Comparison of ENCODE assay signal across 28 cellular contexts in genomic region chr2:2597712-2598111, GRCh38.
"Had no signal": no experiment of that assay in that cellular context is flagged by ENCODE, and none has a peak within 500 bp of the region (broad histone marks: within the 10 kb centered on the region; RNA-seq: fewer than 3 reads in every experiment).

No MANE protein-coding gene starts in this region.

- H3K36me3 Mint-ChIP-seq: stimulated activated effector memory CD8-positive, alpha-beta T cell treated with anti-CD3 and anti-CD28 coated beads, Interleukin-12 subunit alpha, Interleukin-12 subunit beta, amount 100 ng/mL, for 72 hours had no signal

- ATAC-seq: left ventricle myocardium superior; lower lobe of right lung; natural killer cell; psoas muscle; right cardiac atrium; stimulated activated effector memory CD8-positive, alpha-beta T cell treated with anti-CD3 and anti-CD28 coated beads, Interleukin-12 subunit alpha, Interleukin-12 subunit beta, amount 100 ng/mL, for 72 hours had no signal

- H3K4me1 ChIP-seq: esophagus squamous epithelium, lower lobe of right lung, psoas muscle, sigmoid colon, tibial nerve, upper lobe of left lung had no signal

- FAIRE-seq: endothelial cell of umbilical vein, frontal cortex, urothelium cell line had no signal

- H3K27me3 ChIP-seq: ovary, sigmoid colon, tibial nerve, upper lobe of left lung had no signal

- DNase-seq: dermis blood vessel endothelial cell; effector memory CD4-positive, alpha-beta T cell; erythroblast; esophagus squamous epithelium; hypothalamus; immature natural killer cell; islet precursor cell; kidney glomerular epithelial cell; left ventricle myocardium superior; lower lobe of right lung; natural killer cell; occipital lobe; ovary; posterior cingulate gyrus; psoas muscle; right cardiac atrium; sigmoid colon; stimulated activated CD4-positive, alpha-beta T cell treated with anti-CD3 and anti-CD28 coated beads, Interleukin-2, amount 100 ng/mL, for 24 hours; stimulated activated CD4-positive, alpha-beta T cell treated with anti-CD3 and anti-CD28 coated beads, Interleukin-4, amount 100 ng/mL, for 24 hours; stimulated activated naive CD4-positive, alpha-beta T cell treated with Interleukin-2 at 50 U/mL for 16 hours; upper lobe of left lung had no signal

- H3K9me3 Mint-ChIP-seq: natural killer cell had no signal

- H3K4me1 Mint-ChIP-seq: immature natural killer cell; natural killer cell; stimulated activated effector memory CD8-positive, alpha-beta T cell treated with anti-CD3 and anti-CD28 coated beads, Interleukin-12 subunit alpha, Interleukin-12 subunit beta, amount 100 ng/mL, for 72 hours had no signal

- H3K4me3 Mint-ChIP-seq: immature natural killer cell; natural killer cell; stimulated activated effector memory CD8-positive, alpha-beta T cell treated with anti-CD3 and anti-CD28 coated beads, Interleukin-12 subunit alpha, Interleukin-12 subunit beta, amount 100 ng/mL, for 72 hours had no signal

- H3K36me3 ChIP-seq: esophagus squamous epithelium, lower lobe of right lung, ovary, sigmoid colon, thoracic aorta, tibial nerve, upper lobe of left lung had no signal

- H3K4me3 ChIP-seq: coronary artery, esophagus squamous epithelium, lower lobe of right lung, ovary, psoas muscle, sigmoid colon, thoracic aorta, tibial nerve, upper lobe of left lung had no signal

- H3K27ac Mint-ChIP-seq: immature natural killer cell; natural killer cell; stimulated activated effector memory CD8-positive, alpha-beta T cell treated with anti-CD3 and anti-CD28 coated beads, Interleukin-12 subunit alpha, Interleukin-12 subunit beta, amount 100 ng/mL, for 72 hours had no signal

- H3K27ac ChIP-seq: coronary artery, esophagus squamous epithelium, lower lobe of right lung, ovary, psoas muscle, sigmoid colon, thoracic aorta, tibial nerve, upper lobe of left lung had no signal

- H3K9me3 ChIP-seq: esophagus squamous epithelium, lower lobe of right lung, ovary, psoas muscle, sigmoid colon, thoracic aorta, upper lobe of left lung had no signal
